Comparison of ENCODE assay signal across 1 cellular context in the genomic region with DNA sequence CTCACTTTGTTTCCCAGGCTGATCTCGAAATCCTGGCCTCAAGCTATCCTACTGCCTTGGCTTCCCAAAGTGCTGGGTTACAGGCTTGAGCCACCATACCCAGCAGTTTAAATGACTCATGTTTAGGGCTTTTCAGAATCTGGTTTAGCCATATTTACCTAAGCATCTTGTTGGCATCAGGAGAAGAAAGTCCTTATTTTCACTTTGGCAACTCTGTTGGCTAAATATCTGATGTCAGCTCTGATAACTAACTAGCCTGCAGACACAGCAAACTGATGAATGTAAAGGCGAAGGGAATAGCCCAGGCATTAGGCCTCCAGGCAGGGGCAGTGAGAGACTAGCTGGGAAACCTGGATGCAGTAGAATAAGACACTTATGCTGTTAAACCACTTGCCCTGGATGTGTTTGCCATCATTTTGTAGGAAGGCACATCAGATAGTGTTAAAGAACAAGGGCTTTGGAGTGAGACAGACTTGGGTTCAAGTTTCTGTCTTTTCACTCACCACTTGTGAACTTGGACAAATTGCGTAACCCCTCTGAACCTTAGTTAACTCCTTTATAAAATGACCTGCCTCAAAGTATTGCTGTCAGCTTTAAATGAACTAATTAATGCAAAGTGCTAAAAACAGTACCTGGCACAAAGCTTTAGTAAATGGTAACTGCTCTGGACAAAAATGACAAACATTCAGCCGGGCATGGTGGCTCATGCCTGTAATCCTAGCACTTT.
TF ChIP-seq lines count a peak whose summit lies in the region.

No MANE protein-coding gene starts in this region.

TF ChIP-seq in endothelial cell of umbilical vein, 7 proteins besides CTCF, POLR2A, EP300 and RAD21 (continued from another document):
- TF ChIP-seq MYC (IDR thresholded peaks at IDR 0.05; ENCODE audit: low read depth, low read length) = no peak
- no peak for TF ChIP-seq GATA2 (IDR thresholded peaks at IDR 0.05; ENCODE audit: insufficient read depth, insufficient read length, low read depth, low read length)
- TF ChIP-seq MAX (IDR thresholded peaks at IDR 0.05; ENCODE audit: insufficient read depth, insufficient read length) = no peak
- TF ChIP-seq JUN (IDR thresholded peaks at IDR 0.05; ENCODE audit: borderline replicate concordance, insufficient read depth, insufficient read length, low read depth) = no peak
